Comparison of ENCODE assay signal across 1 cellular context in genomic region chr12:116278259-116278595, GRCh38.
TF ChIP-seq lines count a peak whose summit lies in the region.

No MANE protein-coding gene starts in this region.

TF ChIP-seq in GM23338, 12 proteins besides CTCF, POLR2A, EP300 and RAD21 (continued from another document):
- TF ChIP-seq ETS1 (IDR thresholded peaks at IDR 0.05) (no peak), POLR2AphosphoS5 (IDR thresholded peaks at IDR 0.05; ENCODE audit: low read depth) (no peak), ZNF331 (CRISPR knock-in tag; IDR thresholded peaks at IDR 0.05; ENCODE audit: low read depth) (no peak)
